ENCODE assay signal across 8 cellular contexts in genomic region chr1:87826639-87827345, GRCh38.
A peak's percentile ranks its signal among the peaks of the same experiment; 100 is the strongest.
DNase-seq lines count a peak whose midpoint lies in the region; ATAC-seq and TF ChIP-seq lines count a peak whose summit lies in the region.

No MANE protein-coding gene starts in this region.

- peaks cover 6% of the 10 kb centered on the region for H3K36me3 Mint-ChIP-seq in stimulated activated memory B cell treated with anti-CD40 and anti-IgM and Interleukin-4, amounts not matched to agents 10 μg/mL and 1 μg/mL and 100 μg/mL, for 72 hours
- no peaks in the 10 kb centered on the region for H3K36me3 Mint-ChIP-seq in osteocyte (ENCODE audit: unreplicated experiment)
- no peaks in the 10 kb centered on the region for H3K36me3 Mint-ChIP-seq in effector memory CD8-positive, alpha-beta T cell (ENCODE audit: insufficient read depth)

- BruUV-seq in PC-9 (replicated peaks; lab: Mats Ljungman, UMichigan): no TSS peak

- CTCF ChIA-PET in PC-9 (lab: Charles Lee): no interaction called here

- no peak overlapping the region for H3K4me2 ChIP-seq in PC-9

- H3K27ac Mint-ChIP-seq in stimulated activated memory B cell treated with anti-CD40 and anti-IgM and Interleukin-4, amounts not matched to agents 10 μg/mL and 1 μg/mL and 100 μg/mL, for 72 hours: peak overlapping the region; percentile 79
- H3K27ac Mint-ChIP-seq in osteocyte (ENCODE audit: unreplicated experiment): no peak overlapping the region
- no peak overlapping the region for H3K27ac Mint-ChIP-seq in effector memory CD8-positive, alpha-beta T cell

- H2AFZ ChIP-seq in PC-9: peak overlapping the region; percentile 40; the same call in 1 of the 2 replicates

- peaks cover 7% of the 10 kb centered on the region for H3K9me2 ChIP-seq in PC-9 (ENCODE audit: insufficient read depth)

- no peaks in the 10 kb centered on the region for H3F3A ChIP-seq in PC-9 (ENCODE audit: insufficient read depth, low read depth)

- no peaks in the 10 kb centered on the region for H4K20me1 ChIP-seq in PC-9 (ENCODE audit: insufficient read depth)

- no peak overlapping the region for H3K27ac ChIP-seq in PC-9

- peak; percentile 77 for ATAC-seq in GM19043 (IDR thresholded peaks at IDR 0.05; ENCODE audit: low read depth, unreplicated experiment)
- peak; percentile 81 for ATAC-seq in HG02981 (IDR thresholded peaks at IDR 0.05; ENCODE audit: unreplicated experiment)
- peak; percentile 96 for ATAC-seq in stimulated activated memory B cell treated with anti-CD40 and anti-IgM and Interleukin-4, amounts not matched to agents 10 μg/mL and 1 μg/mL and 100 μg/mL, for 72 hours
- no peak for ATAC-seq in effector memory CD8-positive, alpha-beta T cell (replicated peaks)

- TF ChIP-seq CTCF in PC-9 (conservative IDR thresholded peaks at IDR 0.05) (no peak), foreskin fibroblast (IDR thresholded peaks at IDR 0.05; ENCODE audit: low read depth, low read length) (no peak), osteocyte (IDR thresholded peaks at IDR 0.05) (no peak)

- H3K36me3 ChIP-seq in PC-9 (ENCODE audit: low read depth): no peaks in the 10 kb centered on the region

- peaks cover 44% of the 10 kb centered on the region for H3K4me1 Mint-ChIP-seq in stimulated activated memory B cell treated with anti-CD40 and anti-IgM and Interleukin-4, amounts not matched to agents 10 μg/mL and 1 μg/mL and 100 μg/mL, for 72 hours
- H3K4me1 Mint-ChIP-seq in osteocyte (ENCODE audit: unreplicated experiment): peaks cover 6% of the 10 kb centered on the region
- no peaks in the 10 kb centered on the region for H3K4me1 Mint-ChIP-seq in effector memory CD8-positive, alpha-beta T cell (ENCODE audit: low read depth in 2 of 2)

- peaks cover 8% of the 10 kb centered on the region for H3K9me3 Mint-ChIP-seq in stimulated activated memory B cell treated with anti-CD40 and anti-IgM and Interleukin-4, amounts not matched to agents 10 μg/mL and 1 μg/mL and 100 μg/mL, for 72 hours
- no peaks in the 10 kb centered on the region for H3K9me3 Mint-ChIP-seq in osteocyte (ENCODE audit: unreplicated experiment)
- peaks cover 0 to 2% of the 10 kb centered on the region in 2 donors for H3K9me3 Mint-ChIP-seq in effector memory CD8-positive, alpha-beta T cell

- POLR2A ChIA-PET in PC-9 (lab: Charles Lee; ENCODE audit: unreplicated experiment): no interaction called here

- no peaks in the 10 kb centered on the region for H3K4me1 ChIP-seq in PC-9 (replicated peaks; ENCODE audit: insufficient read depth)

- H3K27me3 Mint-ChIP-seq in stimulated activated memory B cell treated with anti-CD40 and anti-IgM and Interleukin-4, amounts not matched to agents 10 μg/mL and 1 μg/mL and 100 μg/mL, for 72 hours: no peaks in the 10 kb centered on the region
- H3K27me3 Mint-ChIP-seq in osteocyte (ENCODE audit: unreplicated experiment): peaks cover 4% of the 10 kb centered on the region
- H3K27me3 Mint-ChIP-seq in effector memory CD8-positive, alpha-beta T cell: peaks cover 0 to 17% of the 10 kb centered on the region in 2 donors

- peak overlapping the region; percentile 4 for H3K4me3 Mint-ChIP-seq in stimulated activated memory B cell treated with anti-CD40 and anti-IgM and Interleukin-4, amounts not matched to agents 10 μg/mL and 1 μg/mL and 100 μg/mL, for 72 hours
- no peak overlapping the region for H3K4me3 Mint-ChIP-seq in osteocyte (ENCODE audit: unreplicated experiment)
- no peak overlapping the region for H3K4me3 Mint-ChIP-seq in effector memory CD8-positive, alpha-beta T cell

- no peaks in the 10 kb centered on the region for H3K79me2 ChIP-seq in PC-9 (ENCODE audit: low read depth)

- DNase-seq in PC-9 (no peak), foreskin fibroblast (peak; percentile 76 to 92), osteocyte (ENCODE audit: extremely low spot score, unreplicated experiment) (no peak)
- DNase-seq in activated CD4-positive, CD25-positive, alpha-beta regulatory T cell (lab: John Stamatoyannopoulos, UW): no peak
- DNase-seq in effector memory CD8-positive, alpha-beta T cell: no peak

- H3K4me3 ChIP-seq in PC-9: no peak overlapping the region
- peak overlapping the region in 1 of 2 donors; percentile 16 for H3K4me3 ChIP-seq in foreskin fibroblast (ENCODE audit: low read depth in 1 of 2, low read length in 2 of 2)

- H3K27me3 ChIP-seq in PC-9 (ENCODE audit: insufficient read depth, low read depth): no peaks in the 10 kb centered on the region

- intact Hi-C loops in PC-9 (cut with micrococcal nuclease; ENCODE audit: unreplicated experiment): no loop called here

- H3K9me3 ChIP-seq in PC-9 (ENCODE audit: insufficient read depth, low read depth): no peaks in the 10 kb centered on the region

Comparison
In these comparisons a context has a peak if more than half of its experiments do, and no peak if none do; other contexts are left out.
1. DNase-seq: peak in foreskin fibroblast (2 of 2); none in PC-9 (0 of 2), osteocyte (single experiment), activated CD4-positive, CD25-positive, alpha-beta regulatory T cell (0 of 4) and effector memory CD8-positive, alpha-beta T cell (0 of 3).